9 cellular contexts compared by ENCODE assay signal in genomic region chr3:46926871-46927717, GRCh38. TPM values are rescaled to one million over a fixed set of nuclear protein-coding genes. Genes with fewer than 3 reads are reported as not detected.
DNase-seq lines count a peak whose midpoint lies in the region; ATAC-seq lines count a peak whose summit lies in the region.
"Had no signal": no experiment of that assay in that cellular context is flagged by ENCODE, and none has a peak within 500 bp of the region (broad histone marks: within the 10 kb centered on the region; RNA-seq: fewer than 3 reads in every experiment).

No MANE protein-coding gene starts in this region.

- peaks cover 60 to 79% (median 63%) of the 10 kb centered on the region in 3 donors for H3K4me1 Mint-ChIP-seq in CD8-positive, alpha-beta memory T cell
- peaks cover 48% of the 10 kb centered on the region for H3K4me1 Mint-ChIP-seq in activated naive CD8-positive, alpha-beta T cell (ENCODE audit: low read depth)
- peaks cover 38 to 71% (median 56%) of the 10 kb centered on the region in 7 donors for H3K4me1 Mint-ChIP-seq in naive thymus-derived CD4-positive, alpha-beta T cell

- peaks cover 8 to 64% (median 11%) of the 10 kb centered on the region in 3 donors for H3K36me3 Mint-ChIP-seq in CD8-positive, alpha-beta memory T cell
- peaks cover 6% of the 10 kb centered on the region for H3K36me3 Mint-ChIP-seq in activated naive CD8-positive, alpha-beta T cell
- H3K36me3 Mint-ChIP-seq in naive thymus-derived CD4-positive, alpha-beta T cell: peaks cover 7 to 32% (median 19%) of the 10 kb centered on the region in 5 donors

- peak overlapping the region; percentile 47 to 96 (median 75) for H3K27ac Mint-ChIP-seq in CD8-positive, alpha-beta memory T cell
- H3K27ac Mint-ChIP-seq in activated naive CD8-positive, alpha-beta T cell: peak overlapping the region; percentile 61
- peak overlapping the region; percentile 28 to 87 (median 79) for H3K27ac Mint-ChIP-seq in naive thymus-derived CD4-positive, alpha-beta T cell

- intact Hi-C loops in naive thymus-derived CD4-positive, alpha-beta T cell (cut with micrococcal nuclease): loop anchor here in 1 of 2 donors (5.0 kb wide), 1 partner anchor 50 kb away; the partner anchor contains the start of genes CCDC12 and NBEAL2

- no peaks in the 10 kb centered on the region for H3K27me3 Mint-ChIP-seq in CD8-positive, alpha-beta memory T cell
- no peaks in the 10 kb centered on the region for H3K27me3 Mint-ChIP-seq in activated naive CD8-positive, alpha-beta T cell
- no peaks in the 10 kb centered on the region for H3K27me3 Mint-ChIP-seq in naive thymus-derived CD4-positive, alpha-beta T cell

- H3K4me1 ChIP-seq in CD8-positive, alpha-beta memory T cell (ENCODE audit: insufficient read depth, low read length): peaks cover 59% of the 10 kb centered on the region
- peaks cover 32 to 54% of the 10 kb centered on the region in 2 donors for H3K4me1 ChIP-seq in naive thymus-derived CD4-positive, alpha-beta T cell (ENCODE audit: control insufficient read depth in 2 of 2, insufficient read depth in 2 of 2, low read length in 2 of 2)

- ATAC-seq in GM19372 (IDR thresholded peaks at IDR 0.05; ENCODE audit: low read depth, unreplicated experiment): peak; percentile 55
- ATAC-seq in HG03378 (IDR thresholded peaks at IDR 0.05; ENCODE audit: unreplicated experiment): peak; percentile 41
- ATAC-seq in naive thymus-derived CD4-positive, alpha-beta T cell: peak; percentile 42

- no peaks in the 10 kb centered on the region for H3K27me3 ChIP-seq in CD8-positive, alpha-beta memory T cell (ENCODE audit: insufficient read depth, low read length, poor library complexity, severe bottlenecking)
- no peaks in the 10 kb centered on the region for H3K27me3 ChIP-seq in naive thymus-derived CD4-positive, alpha-beta T cell (ENCODE audit: control insufficient read depth in 2 of 2, insufficient read depth in 2 of 2, low read length in 2 of 2)
- H3K27me3 ChIP-seq: cardiac muscle cell had no signal

- peak overlapping the region in 6 of 7 donors; percentile 33 to 85 (median 54) for H3K4me3 Mint-ChIP-seq in CD8-positive, alpha-beta memory T cell
- H3K4me3 Mint-ChIP-seq in activated naive CD8-positive, alpha-beta T cell: peak overlapping the region; percentile 40
- peak overlapping the region in 9 of 10 donors; percentile 29 to 75 (median 42) for H3K4me3 Mint-ChIP-seq in naive thymus-derived CD4-positive, alpha-beta T cell

- peak in 2 of 5 donors; percentile 17 to 43 for DNase-seq in CD8-positive, alpha-beta memory T cell
- DNase-seq in naive thymus-derived CD4-positive, alpha-beta T cell: no peak
- DNase-seq in inferior parietal cortex (ENCODE audit: extremely low spot score): no peak
- no peak for DNase-seq in ecto neural progenitor cell (ENCODE audit: low spot score)
- DNase-seq in HT-29 (ENCODE audit: low spot score): no peak

- POLR2A ChIA-PET in CD8-positive, alpha-beta memory T cell (lab: Charles Lee): interaction anchor here (0.5 kb wide), 1 partner anchor 399 kb away, joined by 3 read pairs; no protein-coding TSS in a partner anchor
- POLR2A ChIA-PET in naive thymus-derived CD4-positive, alpha-beta T cell (lab: Charles Lee): no interaction called here

- no peak overlapping the region for H3K27ac ChIP-seq in CD8-positive, alpha-beta memory T cell (ENCODE audit: low read depth, low read length)
- H3K27ac ChIP-seq in naive thymus-derived CD4-positive, alpha-beta T cell (ENCODE audit: low read depth, low read length): peak overlapping the region; percentile 34

- peaks cover 4 to 11% (median 6%) of the 10 kb centered on the region in 5 donors for H3K9me3 Mint-ChIP-seq in CD8-positive, alpha-beta memory T cell
- H3K9me3 Mint-ChIP-seq in activated naive CD8-positive, alpha-beta T cell (ENCODE audit: low read depth): no peaks in the 10 kb centered on the region
- peaks cover 0 to 12% (median 0%) of the 10 kb centered on the region in 11 donors for H3K9me3 Mint-ChIP-seq in naive thymus-derived CD4-positive, alpha-beta T cell

- CTCF ChIA-PET in CD8-positive, alpha-beta memory T cell (lab: Charles Lee): interaction anchor here (0.9 to 2.1 kb wide), 5 partner anchors 18 to 71 kb away, joined by 3 to 7 read pairs (median 4); partner anchors contain the start of gene NBEAL2
- CTCF ChIA-PET in naive thymus-derived CD4-positive, alpha-beta T cell (lab: Charles Lee): interaction anchor here (1.3 kb wide), 1 partner anchor 71 kb away, joined by 5 read pairs; no protein-coding TSS in a partner anchor

- H3K9me3 ChIP-seq in CD8-positive, alpha-beta memory T cell (ENCODE audit: low read length): no peaks in the 10 kb centered on the region
- H3K9me3 ChIP-seq in naive thymus-derived CD4-positive, alpha-beta T cell (ENCODE audit: control insufficient read depth in 2 of 3, low read length in 3 of 3): no peaks in the 10 kb centered on the region

- H3K4me3 ChIP-seq in CD8-positive, alpha-beta memory T cell (ENCODE audit: low read length): no peak overlapping the region
- peak overlapping the region; percentile 30 for H3K4me3 ChIP-seq in naive thymus-derived CD4-positive, alpha-beta T cell (ENCODE audit: low read length)
- H3K4me3 ChIP-seq: cardiac muscle cell had no signal

- peaks cover 40% of the 10 kb centered on the region for H3K36me3 ChIP-seq in CD8-positive, alpha-beta memory T cell (ENCODE audit: insufficient read depth, low read length)
- peaks cover 18 to 48% (median 26%) of the 10 kb centered on the region in 3 experiments for H3K36me3 ChIP-seq in naive thymus-derived CD4-positive, alpha-beta T cell (ENCODE audit: control insufficient read depth in 2 of 3, insufficient read depth in 3 of 3, low read length in 3 of 3)

RNA-seq across cellular contexts. Expression of gene CCDC12, which starts 49.5 kb away (rescaled TPM):
- total RNA-seq in CD8-positive, alpha-beta memory T cell: 10 to 100 TPM; 56.4 to 59.8 TPM
- 114 TPM for polyA plus RNA-seq in CD8-positive, alpha-beta memory T cell
- total RNA-seq in naive thymus-derived CD4-positive, alpha-beta T cell: 10 to 100 TPM; 51.6 to 61.5 (median 56.9) TPM
- 100 to 1,000 TPM in 1 of 2 donors, 10 to 100 TPM in 1; 88.2 to 115 TPM for polyA plus RNA-seq in naive thymus-derived CD4-positive, alpha-beta T cell
- total RNA-seq in HT-29 (2014; rRNA removed; shearing (Covaris generic)): 38.2 and 39.4 TPM in 2 replicates

RNA-seq across cellular contexts. Expression of gene PTH1R, which starts 49.6 kb away (rescaled TPM):
- total RNA-seq in CD8-positive, alpha-beta memory T cell: not detected
- polyA plus RNA-seq in CD8-positive, alpha-beta memory T cell: not detected
- total RNA-seq in naive thymus-derived CD4-positive, alpha-beta T cell: not detected
- not detected for polyA plus RNA-seq in naive thymus-derived CD4-positive, alpha-beta T cell
- total RNA-seq in HT-29 (2014; rRNA removed; shearing (Covaris generic)): not detected in 2 replicates

RNA-seq across cellular contexts. Expression of gene NBEAL2, which starts 52.4 kb away (rescaled TPM):
- 10 to 100 TPM; 76.2 to 83.5 TPM for total RNA-seq in CD8-positive, alpha-beta memory T cell
- polyA plus RNA-seq in CD8-positive, alpha-beta memory T cell: 12.8 TPM
- total RNA-seq in naive thymus-derived CD4-positive, alpha-beta T cell: 100 to 1,000 TPM in 2 of 5 experiments, 10 to 100 TPM in 3; 48.8 to 289 (median 94.0) TPM
- polyA plus RNA-seq in naive thymus-derived CD4-positive, alpha-beta T cell: 1 to 10 TPM; 1.7 to 4.9 TPM
- 154 and 168 TPM in 2 replicates for total RNA-seq in HT-29 (2014; rRNA removed; shearing (Covaris generic))
